Comparison of ENCODE assay signal across 8 cellular contexts in genomic region chr3:28347374-28348285, GRCh38. TPM values are rescaled to one million over a fixed set of nuclear protein-coding genes. Genes with fewer than 3 reads are reported as not detected.
DNase-seq lines count a peak whose midpoint lies in the region; ATAC-seq and TF ChIP-seq lines count a peak whose summit lies in the region.

No MANE protein-coding gene starts in this region.

- H3K36me3 Mint-ChIP-seq in Caco-2 (ENCODE audit: insufficient read depth, unreplicated experiment) = peaks cover 12% of the 10 kb centered on the region

- H2AFZ ChIP-seq in MM.1S (ENCODE audit: low read length) = peak overlapping the region; percentile 97

- CTCF ChIA-PET in Caco-2 (lab: Charles Lee) = no interaction called here

- H3K4me1 Mint-ChIP-seq in Caco-2 (ENCODE audit: low read depth, unreplicated experiment) = peaks cover 7% of the 10 kb centered on the region

- H3K9me3 ChIP-seq in Caco-2 (no peaks in the 10 kb centered on the region), MM.1S (replicated peaks; ENCODE audit: insufficient read depth, low read length) (no peaks in the 10 kb centered on the region), body of pancreas (no peaks in the 10 kb centered on the region)

- no peaks in the 10 kb centered on the region for H3K27me3 ChIP-seq in Caco-2 (replicated peaks; ENCODE audit: control insufficient read depth, insufficient read depth, low read length)
- H3K27me3 ChIP-seq in MM.1S (replicated peaks; ENCODE audit: insufficient read depth, low read length) = no peaks in the 10 kb centered on the region
- H3K27me3 ChIP-seq in body of pancreas = no peaks in the 10 kb centered on the region
- no peaks in the 10 kb centered on the region for H3K27me3 ChIP-seq in kidney epithelial cell (ENCODE audit: control insufficient read depth, insufficient read depth, low read length)

- DNase-seq in Caco-2 (peak in 1 of 2 experiments; percentile 11), MM.1S (no peak), body of pancreas (peak in 1 of 4 donors; percentile 3), kidney epithelial cell (ENCODE audit: low read depth) (no peak), substantia nigra (lab: John Stamatoyannopoulos, UW) (peak in 3 of 49 donors; percentile 12 to 48 (median 14)), NCI-H2029 treated with DMSO at 0.1 percent for 48 hours (lab: John Stamatoyannopoulos, UW) (no peak)

- POLR2A ChIA-PET in Caco-2 (lab: Charles Lee) = interaction anchor here (0.5 kb wide), 1 partner anchor 863 kb away, joined by 3 read pairs; the partner anchor contains the start of gene SLC4A7

- intact Hi-C loops in Caco-2 (cut with micrococcal nuclease; ENCODE audit: unreplicated experiment) = loop anchor here (2.0 to 10.0 kb wide), 3 partner anchors 107 to 863 kb away; partner anchors contain the start of genes CMC1 and SLC4A7
- intact Hi-C loops in body of pancreas (cut with DNase I) = no loop called here

- H4K20me1 ChIP-seq in MM.1S (ENCODE audit: insufficient read depth, low read length) = no peaks in the 10 kb centered on the region

- no peaks in the 10 kb centered on the region for H3K9me3 Mint-ChIP-seq in Caco-2 (ENCODE audit: unreplicated experiment)

- H3K4me3 ChIP-seq in Caco-2 (ENCODE audit: low read depth, low read length) (peak overlapping the region; percentile 69), MM.1S (ENCODE audit: low read length) (peak overlapping the region; percentile 95), body of pancreas (peak overlapping the region; percentile 62 to 78), kidney epithelial cell (ENCODE audit: low read depth, low read length) (peak overlapping the region; percentile 80)

- ATAC-seq in body of pancreas = no peak
- ATAC-seq in HG03097 (IDR thresholded peaks at IDR 0.05; ENCODE audit: low FRiP score, unreplicated experiment) = no peak
- ATAC-seq in GM19351 (IDR thresholded peaks at IDR 0.05; ENCODE audit: unreplicated experiment) = no peak

- H3K9ac ChIP-seq in MM.1S (ENCODE audit: low read length) = peak overlapping the region; percentile 99

- no peaks in the 10 kb centered on the region for H3K9me2 ChIP-seq in MM.1S (replicated peaks; ENCODE audit: insufficient read depth, low read length)

- no peaks in the 10 kb centered on the region for H3K36me3 ChIP-seq in Caco-2 (ENCODE audit: control insufficient read depth, insufficient read depth, low read length)
- no peaks in the 10 kb centered on the region for H3K36me3 ChIP-seq in MM.1S (replicated peaks; ENCODE audit: insufficient read depth, low read length)
- H3K36me3 ChIP-seq in body of pancreas (replicated peaks in 1 of 2; ENCODE audit: insufficient read depth in 1 of 2, low read depth in 2 of 2) = no peaks in the 10 kb centered on the region
- H3K36me3 ChIP-seq in kidney epithelial cell (ENCODE audit: control insufficient read depth, insufficient read depth, low read length) = no peaks in the 10 kb centered on the region

- H3K27ac ChIP-seq in MM.1S (ENCODE audit: low read length) = peak overlapping the region; percentile 94; the same call in 1 of the 2 replicates
- peak overlapping the region; percentile 92 to 100 (median 100) for H3K27ac ChIP-seq in body of pancreas
- H3K27ac ChIP-seq in substantia nigra (ENCODE audit: low read depth, low read length, poor library complexity, severe bottlenecking) = peak overlapping the region; percentile 95

- H3K27ac Mint-ChIP-seq in Caco-2 (ENCODE audit: unreplicated experiment) = peak overlapping the region; percentile 99

- WGBS in body of pancreas, 2 donors = 11 to 14% methylated on average over 17 of the region's 17 CpGs

- no peaks in the 10 kb centered on the region for H3F3A ChIP-seq in MM.1S (ENCODE audit: insufficient read depth, low read length)

- H3K79me2 ChIP-seq in MM.1S (ENCODE audit: low read length) = peaks cover 51% of the 10 kb centered on the region

- H3K4me1 ChIP-seq in Caco-2 (no peaks in the 10 kb centered on the region), MM.1S (ENCODE audit: low read length) (peaks cover 23% of the 10 kb centered on the region), body of pancreas (peaks cover 25% of the 10 kb centered on the region)

- no peak for TF ChIP-seq POLR2A in body of pancreas (IDR thresholded peaks at IDR 0.05)

- BruUV-seq in Caco-2 (replicated peaks; lab: Mats Ljungman, UMichigan) = TSS peak; percentile 37

- H3K4me3 Mint-ChIP-seq in Caco-2 (ENCODE audit: unreplicated experiment) = peak overlapping the region; percentile 99

- no peaks in the 10 kb centered on the region for H3K27me3 Mint-ChIP-seq in Caco-2 (ENCODE audit: insufficient read depth, unreplicated experiment)

- TF ChIP-seq CTCF in Caco-2 (IDR thresholded peaks at IDR 0.05; ENCODE audit: insufficient read depth in 1 of 2, low read depth in 1 of 2, low read length in 1 of 2, severe bottlenecking in 1 of 2, unreplicated experiment in 1 of 2) (no peak), MM.1S (IDR thresholded peaks at IDR 0.05; ENCODE audit: low read length) (no peak), body of pancreas (IDR thresholded peaks at IDR 0.05) (no peak), kidney epithelial cell (IDR thresholded peaks at IDR 0.05; ENCODE audit: insufficient read depth, low read length, poor library complexity, severe bottlenecking) (no peak)

- H3K4me2 ChIP-seq in MM.1S (ENCODE audit: low read depth, low read length) = peak overlapping the region; percentile 82

RNA-seq across cellular contexts. Expression of gene ZCWPW2, which starts 0.9 kb away (rescaled TPM):
- total RNA-seq in Caco-2 (2022) (0.18 and 0.46 TPM in 2 replicates), body of pancreas (1 to 10 TPM in 1 of 2 donors, not detected in 1; 1.3 TPM), kidney epithelial cell (0.13 TPM in 1 of 2 replicates, not detected in the other)

RNA-seq across cellular contexts. Expression of gene AZI2, which starts 1.0 kb away (rescaled TPM):
- total RNA-seq in Caco-2 (2022) (48.9 and 57.4 TPM in 2 replicates), body of pancreas (10 to 100 TPM; 31.3 to 31.6 TPM), kidney epithelial cell (40.4 and 57.1 TPM in 2 replicates)
